12 cellular contexts compared by ENCODE assay signal in genomic region chr22:37298748-37299495, GRCh38. TPM values are rescaled to one million over a fixed set of nuclear protein-coding genes. Genes with fewer than 3 reads are reported as not detected.
A peak's percentile ranks its signal among the peaks of the same experiment; 100 is the strongest.
DNase-seq lines count a peak whose midpoint lies in the region; ATAC-seq, FAIRE-seq and TF ChIP-seq lines count a peak whose summit lies in the region.
"Had no signal": no experiment of that assay in that cellular context is flagged by ENCODE, and none has a peak within 500 bp of the region (broad histone marks: within the 10 kb centered on the region; RNA-seq: fewer than 3 reads in every experiment).

No MANE protein-coding gene starts in this region.

- no peak for FAIRE-seq in kidney (lab: Jason Lieb, UNC)

- no peak overlapping the region for H3K27ac ChIP-seq in kidney (ENCODE audit: low read depth in 2 of 2, low read length in 2 of 2)

- H3K9me3 Mint-ChIP-seq in activated T-cell treated with anti-CD3 and anti-CD28 coated beads, Interleukin-2, amount 50 U/mL, for 24 hours: no peaks in the 10 kb centered on the region
- H3K9me3 Mint-ChIP-seq in T-cell: no peaks in the 10 kb centered on the region
- H3K9me3 Mint-ChIP-seq in dendritic cell treated with granulocyte-macrophage colony-stimulating factor and Interleukin-4, amounts not matched to agents 40 ng/mL and 50 ng/mL, for 4 days: no peaks in the 10 kb centered on the region
- H3K9me3 Mint-ChIP-seq in stimulated activated effector memory CD8-positive, alpha-beta T cell treated with anti-CD3 and anti-CD28 coated beads, Interleukin-12 subunit alpha, Interleukin-12 subunit beta, amount 100 ng/mL, for 72 hours: no peaks in the 10 kb centered on the region
- H3K9me3 Mint-ChIP-seq: nephron progenitor cell had no signal

- DNase-seq in activated T-cell treated with anti-CD3 and anti-CD28 coated beads, Interleukin-2, amount 50 U/mL, for 24 hours: no peak
- no peak for DNase-seq in activated T-cell treated with anti-CD3 and anti-CD28 coated beads for 4 hours
- no peak for DNase-seq in T-cell
- DNase-seq in stimulated activated effector memory CD8-positive, alpha-beta T cell treated with anti-CD3 and anti-CD28 coated beads, Interleukin-12 subunit alpha, Interleukin-12 subunit beta, amount 100 ng/mL, for 72 hours (ENCODE audit: low spot score in 2 of 2): no peak
- no peak for DNase-seq in AG08396 (ENCODE audit: low spot score)
- no peak for DNase-seq in kidney
- DNase-seq: activated gamma-delta T cell treated with Interleukin-2 at 50 U/mL for 16 hours, nephron progenitor cell, trophoblast cell had no signal

- ATAC-seq in T-cell (replicated peaks in 1 of 4) (no peak), GM19324 (IDR thresholded peaks at IDR 0.05; ENCODE audit: low FRiP score, unreplicated experiment) (no peak)
- no peak for ATAC-seq in stimulated activated effector memory CD8-positive, alpha-beta T cell treated with anti-CD3 and anti-CD28 coated beads, Interleukin-12 subunit alpha, Interleukin-12 subunit beta, amount 100 ng/mL, for 72 hours

- no peak overlapping the region for H3K4me3 Mint-ChIP-seq in activated T-cell treated with anti-CD3 and anti-CD28 coated beads, Interleukin-2, amount 50 U/mL, for 24 hours
- peak overlapping the region in 1 of 3 donors; percentile 38 for H3K4me3 Mint-ChIP-seq in T-cell
- H3K4me3 Mint-ChIP-seq in dendritic cell treated with granulocyte-macrophage colony-stimulating factor and Interleukin-4, amounts not matched to agents 40 ng/mL and 50 ng/mL, for 4 days: peak overlapping the region; percentile 13
- H3K4me3 Mint-ChIP-seq in stimulated activated effector memory CD8-positive, alpha-beta T cell treated with anti-CD3 and anti-CD28 coated beads, Interleukin-12 subunit alpha, Interleukin-12 subunit beta, amount 100 ng/mL, for 72 hours: no peak overlapping the region
- H3K4me3 Mint-ChIP-seq: nephron progenitor cell had no signal

- H3K4me1 ChIP-seq in kidney (ENCODE audit: control insufficient read depth in 1 of 2, insufficient read depth in 1 of 2, low read depth in 1 of 2, low read length in 2 of 2): no peaks in the 10 kb centered on the region

- H3K36me3 Mint-ChIP-seq in activated T-cell treated with anti-CD3 and anti-CD28 coated beads, Interleukin-2, amount 50 U/mL, for 24 hours (ENCODE audit: low read depth): peaks cover 74% of the 10 kb centered on the region
- H3K36me3 Mint-ChIP-seq in T-cell: peaks cover 54% of the 10 kb centered on the region
- peaks cover 100% of the 10 kb centered on the region for H3K36me3 Mint-ChIP-seq in dendritic cell treated with granulocyte-macrophage colony-stimulating factor and Interleukin-4, amounts not matched to agents 40 ng/mL and 50 ng/mL, for 4 days (ENCODE audit: low read depth)
- peaks cover 100% of the 10 kb centered on the region for H3K36me3 Mint-ChIP-seq in stimulated activated effector memory CD8-positive, alpha-beta T cell treated with anti-CD3 and anti-CD28 coated beads, Interleukin-12 subunit alpha, Interleukin-12 subunit beta, amount 100 ng/mL, for 72 hours

- no peaks in the 10 kb centered on the region for H3K27me3 Mint-ChIP-seq in activated T-cell treated with anti-CD3 and anti-CD28 coated beads, Interleukin-2, amount 50 U/mL, for 24 hours
- H3K27me3 Mint-ChIP-seq in T-cell: no peaks in the 10 kb centered on the region
- H3K27me3 Mint-ChIP-seq in dendritic cell treated with granulocyte-macrophage colony-stimulating factor and Interleukin-4, amounts not matched to agents 40 ng/mL and 50 ng/mL, for 4 days: no peaks in the 10 kb centered on the region

- no peak for TF ChIP-seq CTCF in kidney (IDR thresholded peaks at IDR 0.05; ENCODE audit: borderline replicate concordance, extremely low read depth, insufficient read depth)

- no peak overlapping the region for H3K9ac ChIP-seq in kidney (ENCODE audit: low read length in 2 of 2)

- peak overlapping the region; percentile 95 for H3K27ac Mint-ChIP-seq in activated T-cell treated with anti-CD3 and anti-CD28 coated beads, Interleukin-2, amount 50 U/mL, for 24 hours
- peak overlapping the region; percentile 98 to 99 for H3K27ac Mint-ChIP-seq in T-cell
- H3K27ac Mint-ChIP-seq in dendritic cell treated with granulocyte-macrophage colony-stimulating factor and Interleukin-4, amounts not matched to agents 40 ng/mL and 50 ng/mL, for 4 days: peak overlapping the region; percentile 85
- peak overlapping the region; percentile 92 for H3K27ac Mint-ChIP-seq in stimulated activated effector memory CD8-positive, alpha-beta T cell treated with anti-CD3 and anti-CD28 coated beads, Interleukin-12 subunit alpha, Interleukin-12 subunit beta, amount 100 ng/mL, for 72 hours

- no peaks in the 10 kb centered on the region for H3K9me3 ChIP-seq in kidney (ENCODE audit: control insufficient read depth in 1 of 2, low read length in 2 of 2)

- H3K4me1 Mint-ChIP-seq in activated T-cell treated with anti-CD3 and anti-CD28 coated beads, Interleukin-2, amount 50 U/mL, for 24 hours (ENCODE audit: low read depth): peaks cover 72% of the 10 kb centered on the region
- peaks cover 73 to 84% (median 78%) of the 10 kb centered on the region in 3 donors for H3K4me1 Mint-ChIP-seq in T-cell
- peaks cover 97% of the 10 kb centered on the region for H3K4me1 Mint-ChIP-seq in dendritic cell treated with granulocyte-macrophage colony-stimulating factor and Interleukin-4, amounts not matched to agents 40 ng/mL and 50 ng/mL, for 4 days (ENCODE audit: low read depth)
- H3K4me1 Mint-ChIP-seq in stimulated activated effector memory CD8-positive, alpha-beta T cell treated with anti-CD3 and anti-CD28 coated beads, Interleukin-12 subunit alpha, Interleukin-12 subunit beta, amount 100 ng/mL, for 72 hours: peaks cover 95% of the 10 kb centered on the region

- intact Hi-C loops in dendritic cell treated with granulocyte-macrophage colony-stimulating factor and Interleukin-4, amounts not matched to agents 40 ng/mL and 50 ng/mL, for 4 days (cut with micrococcal nuclease): no loop called here
- intact Hi-C loops in kidney (cut with DNase I): no loop called here

- POLR2A ChIA-PET in T-cell (lab: Charles Lee): no interaction called here

- H3K36me3 ChIP-seq in kidney (ENCODE audit: control insufficient read depth in 1 of 2, insufficient read depth in 2 of 2, low read length in 2 of 2): no peaks in the 10 kb centered on the region

- CTCF ChIA-PET in T-cell (lab: Charles Lee): no interaction called here

- H3K4me3 ChIP-seq in kidney (ENCODE audit: low read length in 2 of 2): no peak overlapping the region

RNA-seq across cellular contexts. Expression of gene CYTH4, which starts 16.6 kb away (rescaled TPM):
- 100 to 1,000 TPM; 146 to 181 (median 151) TPM for total RNA-seq in T-cell
- 30.2 TPM for total RNA-seq in kidney
- 1.9 TPM for polyA plus RNA-seq in kidney (ENCODE audit: insufficient read depth, low read depth, low replicate concordance)
- total RNA-seq: HT-29 had no signal

RNA-seq across cellular contexts. Expression of gene RAC2, which starts 54.9 kb away (rescaled TPM):
- total RNA-seq in T-cell: 100 to 1,000 TPM; 353 to 413 (median 385) TPM
- total RNA-seq in kidney: 38.6 TPM
- 4.5 TPM for polyA plus RNA-seq in kidney (ENCODE audit: insufficient read depth, low read depth, low replicate concordance)
